ENCODE assay signal across 8 cellular contexts in the genomic region with DNA sequence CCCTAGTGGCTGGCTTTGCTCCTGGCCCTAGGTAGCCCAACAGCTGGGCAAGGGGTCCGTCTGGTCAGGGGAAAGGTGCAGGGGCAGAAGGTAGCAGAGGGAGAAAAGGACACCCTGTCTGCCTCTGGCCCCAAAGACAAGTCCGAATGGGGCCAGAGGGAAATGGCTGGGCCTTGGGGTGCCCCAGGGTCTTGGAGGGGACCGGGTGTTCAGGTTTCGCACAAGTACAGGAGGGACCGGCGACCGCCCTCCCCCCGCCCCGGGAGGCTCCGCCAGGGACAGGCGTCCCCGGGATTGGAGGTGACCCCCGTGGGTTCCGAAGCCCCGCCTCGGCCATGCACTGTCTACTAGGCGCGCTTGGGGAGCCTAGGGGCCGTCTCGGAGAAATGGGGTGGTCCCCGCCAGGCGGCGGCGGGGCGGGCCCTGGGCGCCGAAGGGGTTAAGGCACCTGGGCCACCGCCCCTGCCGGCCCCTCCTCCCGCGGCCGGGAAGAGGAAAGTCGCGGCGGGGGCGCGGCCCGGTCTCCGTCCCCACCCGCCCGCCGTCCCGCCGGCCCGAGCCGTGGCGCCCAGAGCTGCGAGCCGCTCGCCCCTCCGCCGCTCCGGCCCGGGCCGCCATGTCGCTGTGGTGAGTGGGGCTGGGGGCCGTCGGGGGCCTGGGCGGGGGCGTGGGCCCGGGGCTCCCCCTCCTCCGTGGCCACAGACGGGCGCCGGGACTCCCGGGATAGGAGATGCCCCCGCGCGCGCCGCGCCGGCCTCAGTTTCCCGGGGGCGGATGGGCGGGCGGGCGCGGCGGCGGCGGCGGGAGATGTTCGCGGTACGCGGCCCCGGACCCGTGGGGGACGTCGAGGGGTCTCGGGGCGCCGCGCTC. TPM values are rescaled to one million over a fixed set of nuclear protein-coding genes. Genes with fewer than 3 reads are reported as not detected.
DNase-seq lines count a peak whose midpoint lies in the region; ATAC-seq and TF ChIP-seq lines count a peak whose summit lies in the region.
"Had no signal": no experiment of that assay in that cellular context is flagged by ENCODE, and none has a peak within 500 bp of the region (broad histone marks: within the 10 kb centered on the region; RNA-seq: fewer than 3 reads in every experiment).

A gene with protein sequence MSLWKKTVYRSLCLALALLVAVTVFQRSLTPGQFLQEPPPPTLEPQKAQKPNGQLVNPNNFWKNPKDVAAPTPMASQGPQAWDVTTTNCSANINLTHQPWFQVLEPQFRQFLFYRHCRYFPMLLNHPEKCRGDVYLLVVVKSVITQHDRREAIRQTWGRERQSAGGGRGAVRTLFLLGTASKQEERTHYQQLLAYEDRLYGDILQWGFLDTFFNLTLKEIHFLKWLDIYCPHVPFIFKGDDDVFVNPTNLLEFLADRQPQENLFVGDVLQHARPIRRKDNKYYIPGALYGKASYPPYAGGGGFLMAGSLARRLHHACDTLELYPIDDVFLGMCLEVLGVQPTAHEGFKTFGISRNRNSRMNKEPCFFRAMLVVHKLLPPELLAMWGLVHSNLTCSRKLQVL (plus strand): TSS at position 523 of the 870 bp plus-strand sequence. CDS start 94 bp downstream, at position 617.

- POLR2A ChIA-PET in Panc1 (lab: Charles Lee): interaction anchor here (0.5 kb wide), 1 partner anchor 68 kb away, joined by 6 read pairs; no protein-coding TSS in a partner anchor

- no peaks in the 10 kb centered on the region for H3K9me3 ChIP-seq in Panc1 (ENCODE audit: control insufficient read depth, insufficient read depth, low read depth, low read length)
- H3K9me3 ChIP-seq in spleen: no peaks in the 10 kb centered on the region

- CTCF ChIA-PET in Panc1 (lab: Charles Lee): interaction anchor here (0.6 to 1.0 kb wide), 2 partner anchors 14 to 22 kb away, joined by 3 read pairs; no protein-coding TSS in a partner anchor

- in situ Hi-C loops in Panc1 (cut with HindIII; ENCODE audit: low pct_unique_long_range_greater_than_20kb, low sequenced_read_pairs): no loop called here

- WGBS in spleen, 5 donors: 4 to 17% (median 8%) methylated on average over 13 to 95 of the region's 95 CpGs

- H3K36me3 ChIP-seq in Panc1 (ENCODE audit: control insufficient read depth, insufficient read depth, low read length) (no peaks in the 10 kb centered on the region), spleen (peaks cover 0 to 23% (median 5%) of the 10 kb centered on the region in 6 donors)

- no peak for DNase-seq in Panc1 (ENCODE audit: low read depth, low spot score)
- peak; percentile 56 for DNase-seq in left ventricle myocardium superior
- no peak for DNase-seq in spleen
- no peak for DNase-seq in HT-29 (ENCODE audit: low spot score)
- no peak for DNase-seq in midbrain (lab: John Stamatoyannopoulos, UW)
- DNase-seq in activated effector memory CD4-positive, alpha-beta T cell treated with anti-CD3 and anti-CD28 coated beads, Interleukin-2, amount 50 U/mL, for 16 hours: no peak

- peak within 1 kb of the TSS; percentile 53 to 85 for H3K4me3 ChIP-seq in Panc1 (ENCODE audit: low read depth in 2 of 2, low read length in 2 of 2)
- H3K4me3 ChIP-seq in spleen: peak within 1 kb of the TSS; percentile 35 to 80 (median 50)

- H3K27me3 ChIP-seq in Panc1 (ENCODE audit: control insufficient read depth, insufficient read depth, low read length): no peaks in the 10 kb centered on the region
- peaks cover 0 to 24% (median 4%) of the 10 kb centered on the region in 7 donors for H3K27me3 ChIP-seq in spleen (replicated peaks in 1 of 7)

- TF ChIP-seq CTCF in Panc1 (IDR thresholded peaks at IDR 0.05) (no peak), spleen (IDR thresholded peaks at IDR 0.05 in 8 of 11, conservative IDR thresholded peaks at IDR 0.05 in 3 of 11) (no peak)

- BruUV-seq in Panc1 (replicated peaks; lab: Mats Ljungman, UMichigan): no TSS peak

- H3K4me1 ChIP-seq in Panc1 (ENCODE audit: control insufficient read depth, insufficient read depth, low read length) (peaks cover 61% of the 10 kb centered on the region), spleen (peaks cover 10 to 91% (median 65%) of the 10 kb centered on the region in 6 donors)

- H3K27ac ChIP-seq in Panc1 (ENCODE audit: low read length): peak within 1 kb of the TSS; percentile 91
- H3K27ac ChIP-seq in spleen: peak within 1 kb of the TSS; percentile 72 to 94 (median 86)

- ATAC-seq in GM19397 (IDR thresholded peaks at IDR 0.05; ENCODE audit: unreplicated experiment) (peak; percentile 23), Panc1 (peak; percentile 39), left ventricle myocardium superior (peak; percentile 26)

- no peak for TF ChIP-seq POLR2A in spleen (IDR thresholded peaks at IDR 0.05)

- intact Hi-C loops in Panc1 (cut with micrococcal nuclease; ENCODE audit: unreplicated experiment): loop anchor here (5.0 kb wide), 1 partner anchor 33 kb away; no protein-coding TSS in a partner anchor
- intact Hi-C loops in left ventricle myocardium superior (cut with micrococcal nuclease): no loop called here
- intact Hi-C loops in spleen (cut with DNase I; ENCODE audit: low total_unique reads): no loop called here

RNA-seq across cellular contexts. Expression of the gene that starts here (rescaled TPM):
- total RNA-seq in Panc1 (2021; ENCODE audit: unreplicated experiment) (83.3 TPM), left ventricle myocardium superior (8.1 TPM), spleen (10 to 100 TPM; 10.7 to 17.5 (median 11.9) TPM)
- polyA plus RNA-seq in Panc1 (2012; ENCODE audit: insufficient read length): 85.5 TPM
- 1 to 10 TPM in 2 of 3 donors, under 1 TPM in 1; 0.96 to 1.7 (median 1.4) TPM for polyA plus RNA-seq in spleen
- total RNA-seq in HT-29 (2014; rRNA removed; shearing (Covaris generic)): 3.2 and 3.6 TPM in 2 replicates
- total RNA-seq: T-helper 2 cell treated with Interferon-gamma antibody and Interleukin-4, amounts not matched to agents 100 ng/mL and 5 ng/mL, for 36 hours had no signal
